ENCODE assay signal across 1 cellular context in the genomic region with DNA sequence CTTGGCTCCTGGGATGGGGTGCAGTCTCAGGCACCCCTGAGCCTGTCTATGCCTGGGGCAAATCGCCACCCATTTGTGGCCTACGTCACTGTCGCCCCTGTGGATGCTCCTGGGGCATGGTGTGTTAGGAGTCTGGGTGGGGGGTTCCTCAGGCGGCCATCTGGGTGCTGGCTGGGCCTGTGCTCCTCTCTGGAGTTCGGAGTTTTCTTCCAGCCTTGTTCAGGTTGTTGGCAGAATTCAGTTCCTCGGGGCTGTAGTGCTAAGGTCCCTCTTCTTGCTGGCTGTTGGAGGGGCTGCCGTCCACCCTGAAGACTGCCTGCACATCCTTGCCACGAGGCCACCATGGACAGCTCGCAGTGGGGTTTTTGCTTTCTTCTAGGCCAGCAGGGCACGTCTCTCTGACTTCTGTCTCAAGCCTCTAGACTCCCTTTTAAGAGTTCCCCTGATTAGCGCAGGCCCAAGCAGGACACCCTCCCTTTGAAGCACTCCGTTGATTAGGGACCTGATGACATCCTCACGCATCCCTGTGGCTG.
TF ChIP-seq lines count a peak whose summit lies in the region.

No MANE protein-coding gene starts in this region.

TF ChIP-seq in Ishikawa, 13 proteins besides CTCF, POLR2A, EP300 and RAD21 (continued from another document):
- TF ChIP-seq, protein P1, sequence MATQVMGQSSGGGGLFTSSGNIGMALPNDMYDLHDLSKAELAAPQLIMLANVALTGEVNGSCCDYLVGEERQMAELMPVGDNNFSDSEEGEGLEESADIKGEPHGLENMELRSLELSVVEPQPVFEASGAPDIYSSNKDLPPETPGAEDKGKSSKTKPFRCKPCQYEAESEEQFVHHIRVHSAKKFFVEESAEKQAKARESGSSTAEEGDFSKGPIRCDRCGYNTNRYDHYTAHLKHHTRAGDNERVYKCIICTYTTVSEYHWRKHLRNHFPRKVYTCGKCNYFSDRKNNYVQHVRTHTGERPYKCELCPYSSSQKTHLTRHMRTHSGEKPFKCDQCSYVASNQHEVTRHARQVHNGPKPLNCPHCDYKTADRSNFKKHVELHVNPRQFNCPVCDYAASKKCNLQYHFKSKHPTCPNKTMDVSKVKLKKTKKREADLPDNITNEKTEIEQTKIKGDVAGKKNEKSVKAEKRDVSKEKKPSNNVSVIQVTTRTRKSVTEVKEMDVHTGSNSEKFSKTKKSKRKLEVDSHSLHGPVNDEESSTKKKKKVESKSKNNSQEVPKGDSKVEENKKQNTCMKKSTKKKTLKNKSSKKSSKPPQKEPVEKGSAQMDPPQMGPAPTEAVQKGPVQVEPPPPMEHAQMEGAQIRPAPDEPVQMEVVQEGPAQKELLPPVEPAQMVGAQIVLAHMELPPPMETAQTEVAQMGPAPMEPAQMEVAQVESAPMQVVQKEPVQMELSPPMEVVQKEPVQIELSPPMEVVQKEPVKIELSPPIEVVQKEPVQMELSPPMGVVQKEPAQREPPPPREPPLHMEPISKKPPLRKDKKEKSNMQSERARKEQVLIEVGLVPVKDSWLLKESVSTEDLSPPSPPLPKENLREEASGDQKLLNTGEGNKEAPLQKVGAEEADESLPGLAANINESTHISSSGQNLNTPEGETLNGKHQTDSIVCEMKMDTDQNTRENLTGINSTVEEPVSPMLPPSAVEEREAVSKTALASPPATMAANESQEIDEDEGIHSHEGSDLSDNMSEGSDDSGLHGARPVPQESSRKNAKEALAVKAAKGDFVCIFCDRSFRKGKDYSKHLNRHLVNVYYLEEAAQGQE (IDR thresholded peaks at IDR 0.05; ENCODE audit: low read depth): peak; percentile 54; the same call in 1 of the 2 replicates
